ENCODE assay signal across 8 cellular contexts in genomic region chr17:8223356-8224063, GRCh38. TPM values are rescaled to one million over a fixed set of nuclear protein-coding genes. Genes with fewer than 3 reads are reported as not detected.
DNase-seq lines count a peak whose midpoint lies in the region; ATAC-seq and TF ChIP-seq lines count a peak whose summit lies in the region.

No MANE protein-coding gene starts in this region.

- peaks cover 38% of the 10 kb centered on the region for H3K4me1 Mint-ChIP-seq in osteocyte (ENCODE audit: unreplicated experiment)

- DNase-seq in ELF-1 (ENCODE audit: low read depth, low spot score) (peak; percentile 83), PC-9 (peak; percentile 46 to 75), glomerular visceral epithelial cell (ENCODE audit: extremely low spot score) (peak; percentile 52), osteocyte (ENCODE audit: extremely low spot score, unreplicated experiment) (no peak), NK-92 (lab: John Stamatoyannopoulos, UW; ENCODE audit: unreplicated experiment) (no peak)
- peak; percentile 34 for DNase-seq in activated gamma-delta T cell treated with anti-CD3 and anti-CD28 coated beads, Interleukin-2, amount 50 U/mL, for 16 hours (ENCODE audit: low read depth)

- POLR2A ChIA-PET in PC-9 (lab: Charles Lee; ENCODE audit: unreplicated experiment): interaction anchor here (0.5 to 1.1 kb wide), 10 partner anchors 13 to 414 kb away, joined by 3 to 15 read pairs (median 5); partner anchors contain the start of genes AURKB, RANGRF and SLC25A35

- no peaks in the 10 kb centered on the region for H3K36me3 ChIP-seq in PC-9 (ENCODE audit: low read depth)

- peaks cover 11% of the 10 kb centered on the region for H3K4me1 ChIP-seq in PC-9 (replicated peaks; ENCODE audit: insufficient read depth)

- no peaks in the 10 kb centered on the region for H3K79me2 ChIP-seq in PC-9 (ENCODE audit: low read depth)

- peak overlapping the region; percentile 83 for H3K4me2 ChIP-seq in PC-9

- TSS peak; percentile 87 for BruUV-seq in PC-9 (replicated peaks; lab: Mats Ljungman, UMichigan)

- no peaks in the 10 kb centered on the region for H3K27me3 Mint-ChIP-seq in osteocyte (ENCODE audit: unreplicated experiment)

- intact Hi-C loops in PC-9 (cut with micrococcal nuclease; ENCODE audit: unreplicated experiment): loop anchor here (2.0 to 10.0 kb wide), 5 partner anchors 51 to 521 kb away; partner anchors contain the start of genes CCDC42, RPL26 and SLC25A35

- no peaks in the 10 kb centered on the region for H4K20me1 ChIP-seq in PC-9 (ENCODE audit: insufficient read depth)

- no peaks in the 10 kb centered on the region for H3K9me2 ChIP-seq in PC-9 (ENCODE audit: insufficient read depth)

- TF ChIP-seq CTCF in PC-9 (conservative IDR thresholded peaks at IDR 0.05): no peak; the same call in 1 of the 2 replicates
- TF ChIP-seq CTCF in osteocyte (IDR thresholded peaks at IDR 0.05): peak; percentile 30

- H3K4me3 ChIP-seq in PC-9: peak overlapping the region; percentile 80

- peak overlapping the region; percentile 100 for H3K27ac Mint-ChIP-seq in osteocyte (ENCODE audit: unreplicated experiment)

- peak; percentile 18 for ATAC-seq in HG03432 (IDR thresholded peaks at IDR 0.05; ENCODE audit: unreplicated experiment)
- no peak for ATAC-seq in HG03378 (IDR thresholded peaks at IDR 0.05; ENCODE audit: unreplicated experiment)

- H3K4me3 Mint-ChIP-seq in osteocyte (ENCODE audit: unreplicated experiment): peak overlapping the region; percentile 97

- H3K27me3 ChIP-seq in PC-9 (ENCODE audit: insufficient read depth, low read depth): no peaks in the 10 kb centered on the region

- peak overlapping the region; percentile 89 for H2AFZ ChIP-seq in PC-9

- no peaks in the 10 kb centered on the region for H3K9me3 Mint-ChIP-seq in osteocyte (ENCODE audit: unreplicated experiment)

- H3K9me3 ChIP-seq in PC-9 (ENCODE audit: insufficient read depth, low read depth): no peaks in the 10 kb centered on the region

- CTCF ChIA-PET in PC-9 (lab: Charles Lee): interaction anchor here (0.5 to 1.0 kb wide), 5 partner anchors 34 to 311 kb away, joined by 3 to 9 read pairs (median 4); partner anchors contain the start of gene SLC25A35

- peak overlapping the region; percentile 87 for H3K27ac ChIP-seq in PC-9

- no peaks in the 10 kb centered on the region for H3K36me3 Mint-ChIP-seq in osteocyte (ENCODE audit: unreplicated experiment)

- H3F3A ChIP-seq in PC-9 (ENCODE audit: insufficient read depth, low read depth): peaks cover 50% of the 10 kb centered on the region

RNA-seq across cellular contexts. Expression of gene AURKB, which starts 13.1 kb away (rescaled TPM):
- total RNA-seq in PC-9 (2021) (159 and 167 TPM in 2 replicates), osteocyte (13.3 and 15.7 TPM in 2 replicates)

RNA-seq across cellular contexts. Expression of gene CTC1, which starts 24.3 kb away (rescaled TPM):
- total RNA-seq in PC-9 (2021) (28.1 and 41.2 TPM in 2 replicates), osteocyte (38.7 and 40.1 TPM in 2 replicates)

RNA-seq across cellular contexts. Expression of gene PFAS, which starts 25.6 kb away (rescaled TPM):
- 54.5 and 68.2 TPM in 2 replicates for total RNA-seq in PC-9 (2021)
- 48.9 and 53.6 TPM in 2 replicates for total RNA-seq in osteocyte

RNA-seq across cellular contexts. Expression of gene BORCS6, which starts 33.5 kb away (rescaled TPM):
- total RNA-seq in PC-9 (2021) (6.4 and 8.0 TPM in 2 replicates), osteocyte (6.2 and 6.8 TPM in 2 replicates)

RNA-seq across cellular contexts. Expression of gene TMEM107, which starts 47.3 kb away (rescaled TPM):
- total RNA-seq in PC-9 (2021) (58.5 and 59.1 TPM in 2 replicates), osteocyte (8.4 and 10.5 TPM in 2 replicates)

Comparison
In these comparisons a context has a peak if more than half of its experiments do, and no peak if none do; other contexts are left out.
1. DNase-seq: peak in ELF-1 (single experiment), PC-9 (2 of 2), activated gamma-delta T cell treated with anti-CD3 and anti-CD28 coated beads, Interleukin-2, amount 50 U/mL, for 16 hours (single experiment) and glomerular visceral epithelial cell (single experiment); none in osteocyte (single experiment) and NK-92 (single experiment).